ENCODE assay signal across 8 cellular contexts in genomic region chr6:71012871-71013456, GRCh38.
A peak's percentile ranks its signal among the peaks of the same experiment; 100 is the strongest.
DNase-seq lines count a peak whose midpoint lies in the region; ATAC-seq lines count a peak whose summit lies in the region.

No MANE protein-coding gene starts in this region.

- H3K4me3 Mint-ChIP-seq in stimulated activated naive B cell treated with anti-CD40 and anti-IgM and Interleukin-4, amounts not matched to agents 10 μg/mL and 1 μg/mL and 100 μg/mL, for 72 hours = no peak overlapping the region

- DNase-seq in NCI-H2107 treated with DMSO at 0.1 percent for 48 hours (lab: John Stamatoyannopoulos, UW; ENCODE audit: unreplicated experiment) = peak; percentile 70
- DNase-seq in NCI-H2107 (lab: John Stamatoyannopoulos, UW) = no peak
- DNase-seq in NCI-H226 = peak; percentile 27
- peak; percentile 11 for DNase-seq in amniotic stem cell (lab: John Stamatoyannopoulos, UW)
- peak; percentile 35 to 69 for DNase-seq in hippocampal formation (lab: John Stamatoyannopoulos, UW)
- DNase-seq in stimulated activated naive B cell treated with anti-CD40 and anti-IgM and Interleukin-4, amounts not matched to agents 10 μg/mL and 1 μg/mL and 100 μg/mL, for 72 hours = peak; percentile 2

- no peaks in the 10 kb centered on the region for H3K9me3 Mint-ChIP-seq in stimulated activated naive B cell treated with anti-CD40 and anti-IgM and Interleukin-4, amounts not matched to agents 10 μg/mL and 1 μg/mL and 100 μg/mL, for 72 hours

- H3K27me3 Mint-ChIP-seq in stimulated activated naive B cell treated with anti-CD40 and anti-IgM and Interleukin-4, amounts not matched to agents 10 μg/mL and 1 μg/mL and 100 μg/mL, for 72 hours = peaks cover 16 to 42% of the 10 kb centered on the region in 2 donors

- no peaks in the 10 kb centered on the region for H3K36me3 Mint-ChIP-seq in stimulated activated naive B cell treated with anti-CD40 and anti-IgM and Interleukin-4, amounts not matched to agents 10 μg/mL and 1 μg/mL and 100 μg/mL, for 72 hours

- no peak overlapping the region for H3K27ac Mint-ChIP-seq in stimulated activated naive B cell treated with anti-CD40 and anti-IgM and Interleukin-4, amounts not matched to agents 10 μg/mL and 1 μg/mL and 100 μg/mL, for 72 hours

- H3K4me1 Mint-ChIP-seq in stimulated activated naive B cell treated with anti-CD40 and anti-IgM and Interleukin-4, amounts not matched to agents 10 μg/mL and 1 μg/mL and 100 μg/mL, for 72 hours = peaks cover 4% of the 10 kb centered on the region in 2 donors

- ATAC-seq in GM19395 (IDR thresholded peaks at IDR 0.05; ENCODE audit: unreplicated experiment) (peak; percentile 95), HG03196 (IDR thresholded peaks at IDR 0.05; ENCODE audit: unreplicated experiment) (peak; percentile 86)
- ATAC-seq in stimulated activated naive B cell treated with anti-CD40 and anti-IgM and Interleukin-4, amounts not matched to agents 10 μg/mL and 1 μg/mL and 100 μg/mL, for 72 hours (replicated peaks) = peak; percentile 89 to 94
